In the genomic region with DNA sequence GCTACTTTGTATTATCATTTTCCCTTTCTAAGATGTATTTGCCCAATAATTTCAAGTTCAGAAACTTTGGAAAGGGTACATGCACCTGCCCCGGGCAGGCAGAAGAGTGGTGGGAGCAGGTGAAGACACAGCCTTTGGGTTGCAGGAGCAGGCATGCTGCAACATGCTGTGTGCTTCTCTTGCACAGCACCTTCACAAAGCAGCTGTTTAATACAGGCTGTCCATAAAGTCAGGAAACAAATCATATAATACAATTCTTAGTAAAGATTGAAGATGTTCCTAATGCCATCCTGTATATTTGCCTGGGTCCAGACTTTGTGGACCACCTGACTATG, we compare ENCODE assay signal across 19 cellular contexts.
DNase-seq lines count a peak whose midpoint lies in the region; ATAC-seq, FAIRE-seq and TF ChIP-seq lines count a peak whose summit lies in the region.
"Had no signal": no experiment of that assay in that cellular context is flagged by ENCODE, and none has a peak within 500 bp of the region (broad histone marks: within the 10 kb centered on the region; RNA-seq: fewer than 3 reads in every experiment).

No MANE protein-coding gene starts in this region.

- FAIRE-seq in pancreas (lab: Jason Lieb, UNC), result no peak
- FAIRE-seq: HepG2, kidney had no signal

- no peaks in the 10 kb centered on the region for H3K9me3 ChIP-seq in CD4-positive, alpha-beta memory T cell (ENCODE audit: control insufficient read depth in 1 of 2, low read length in 2 of 2)
- H3K9me3 ChIP-seq in HEK293 (ENCODE audit: control insufficient read depth, insufficient read depth, low read depth, low read length), result no peaks in the 10 kb centered on the region
- no peaks in the 10 kb centered on the region for H3K9me3 ChIP-seq in RWPE2 (ENCODE audit: severe bottlenecking)
- H3K9me3 ChIP-seq in pancreas, result no peaks in the 10 kb centered on the region
- H3K9me3 ChIP-seq: BE2C, heart left ventricle, Peyer's patch, tibial artery had no signal

- no peaks in the 10 kb centered on the region for H3K9me3 Mint-ChIP-seq in CD4-positive, alpha-beta memory T cell
- H3K9me3 Mint-ChIP-seq: activated T-cell treated with anti-CD3 and anti-CD28 coated beads, Interleukin-2, amount 50 U/mL, for 24 hours had no signal

- CTCF ChIA-PET in CD4-positive, alpha-beta memory T cell (lab: Charles Lee; ENCODE audit: partially characterized antibody), result no interaction called here
- CTCF ChIA-PET in HEK293 (lab: Yijun Ruan, JAX), result no interaction called here

- no peak overlapping the region for H3K4me3 ChIP-seq in CD4-positive, alpha-beta memory T cell (ENCODE audit: low read length in 2 of 2)
- H3K4me3 ChIP-seq in HEK293 (ENCODE audit: low read depth, low read length) (no peak overlapping the region), RWPE2 (ENCODE audit: severe bottlenecking) (no peak overlapping the region), pancreas (no peak overlapping the region)
- H3K4me3 ChIP-seq: heart left ventricle, Peyer's patch, tibial artery had no signal

- peak overlapping the region; percentile 23 to 83 (median 56) for H3K4me3 Mint-ChIP-seq in CD4-positive, alpha-beta memory T cell
- H3K4me3 Mint-ChIP-seq: nephron progenitor cell had no signal

- POLR2A ChIA-PET in CD4-positive, alpha-beta memory T cell (lab: Charles Lee; ENCODE audit: partially characterized antibody), result interaction anchor here (1.0 kb wide), 1 partner anchor 73 kb away, joined by 5 read pairs; no protein-coding TSS in a partner anchor
- POLR2A ChIA-PET in HEK293 (lab: Yijun Ruan, JAX), result no interaction called here

- H3K4me1 Mint-ChIP-seq in CD4-positive, alpha-beta memory T cell, result peaks cover 15 to 23% (median 21%) of the 10 kb centered on the region in 4 donors

- no peak for TF ChIP-seq CTCF in HEK293 (tag by site-specific recombination; IDR thresholded peaks at IDR 0.05)
- TF ChIP-seq CTCF in RWPE2 (IDR thresholded peaks at IDR 0.05; ENCODE audit: poor library complexity, severe bottlenecking), result no peak
- TF ChIP-seq CTCF in foreskin keratinocyte (conservative IDR thresholded peaks at IDR 0.05), result no peak
- TF ChIP-seq CTCF in pancreas (IDR thresholded peaks at IDR 0.05), result no peak

- ATAC-seq in RWPE2 (ENCODE audit: low read depth) (peak; percentile 61; the same call in 2 of the 3 replicates), foreskin keratinocyte (peak; percentile 78), HG03442 (IDR thresholded peaks at IDR 0.05; ENCODE audit: unreplicated experiment) (no peak), pancreas (no peak), GM21381 (IDR thresholded peaks at IDR 0.05; ENCODE audit: unreplicated experiment) (no peak)
- ATAC-seq: heart left ventricle, HepG2, SK-N-SH treated with all-trans-retinoic acid at 6 μM for 48 hours had no signal

- no peak overlapping the region for H3K27ac ChIP-seq in CD4-positive, alpha-beta memory T cell (ENCODE audit: low read depth, low read length)
- H3K27ac ChIP-seq in HEK293 (ENCODE audit: extremely low read depth, low read depth, low read length) (no peak overlapping the region), RWPE2 (ENCODE audit: poor library complexity, severe bottlenecking) (no peak overlapping the region), foreskin keratinocyte (no peak overlapping the region), pancreas (no peak overlapping the region)
- H3K27ac ChIP-seq: Peyer's patch, tibial artery had no signal

- WGBS in pancreas, 2 donors, result 89 to 90% methylated on average over 1 of the region's 1 CpG

- peak overlapping the region in 4 of 7 donors; percentile 20 to 83 (median 71) for H3K27ac Mint-ChIP-seq in CD4-positive, alpha-beta memory T cell
- H3K27ac Mint-ChIP-seq: nephron progenitor cell had no signal

- no peaks in the 10 kb centered on the region for H3K36me3 Mint-ChIP-seq in CD4-positive, alpha-beta memory T cell

- intact Hi-C loops in CD4-positive, alpha-beta memory T cell (cut with micrococcal nuclease), result no loop called here
- intact Hi-C loops in pancreas (cut with DNase I), result no loop called here

- no peaks in the 10 kb centered on the region for H3K27me3 ChIP-seq in CD4-positive, alpha-beta memory T cell (ENCODE audit: insufficient read depth, low read length)
- H3K27me3 ChIP-seq in RWPE2 (ENCODE audit: insufficient read depth, poor library complexity, severe bottlenecking) (no peaks in the 10 kb centered on the region), foreskin keratinocyte (no peaks in the 10 kb centered on the region), pancreas (no peaks in the 10 kb centered on the region)
- H3K27me3 ChIP-seq: Peyer's patch had no signal

- no peak for DNase-seq in CD4-positive, alpha-beta memory T cell
- DNase-seq in RWPE2 (ENCODE audit: low spot score) (no peak), foreskin keratinocyte (peak in 1 of 2 donors; percentile 64), pancreas (no peak)
- DNase-seq: BE2C, DMS79, heart left ventricle, kidney, NCI-H187 treated with DMSO at 0.1 percent for 48 hours, NCI-H774, nephron progenitor cell, Peyer's patch, tibial artery had no signal

- peaks cover 18% of the 10 kb centered on the region for H3K4me1 ChIP-seq in CD4-positive, alpha-beta memory T cell (ENCODE audit: insufficient read depth, low read length)
- H3K4me1 ChIP-seq in HEK293 (ENCODE audit: control insufficient read depth, insufficient read depth, low read length) (no peaks in the 10 kb centered on the region), RWPE2 (ENCODE audit: insufficient read depth, poor library complexity, severe bottlenecking) (peaks cover 5% of the 10 kb centered on the region), foreskin keratinocyte (peaks cover 7% of the 10 kb centered on the region), pancreas (no peaks in the 10 kb centered on the region)
- H3K4me1 ChIP-seq: BE2C, Peyer's patch, tibial artery had no signal

- no peaks in the 10 kb centered on the region for H3K36me3 ChIP-seq in CD4-positive, alpha-beta memory T cell (ENCODE audit: insufficient read depth, low read length)
- H3K36me3 ChIP-seq in HEK293 (ENCODE audit: control insufficient read depth in 2 of 2, insufficient read depth in 1 of 2, low read length in 2 of 2) (no peaks in the 10 kb centered on the region), RWPE2 (ENCODE audit: low read depth) (no peaks in the 10 kb centered on the region), pancreas (no peaks in the 10 kb centered on the region)
- H3K36me3 ChIP-seq: BE2C, heart left ventricle, Peyer's patch, tibial artery had no signal

- H3K27me3 Mint-ChIP-seq in CD4-positive, alpha-beta memory T cell, result no peaks in the 10 kb centered on the region

TF ChIP-seq in HEK293, 187 proteins besides CTCF, POLR2A, EP300 and RAD21 (continues in another document):
- TF ChIP-seq ZNF664 (tag by site-specific recombination; IDR thresholded peaks at IDR 0.05), result 0 out of 2 replicates have a peak, but pooled peaks have one; percentile 6
- no peak for TF ChIP-seq RBAK (tag by site-specific recombination; IDR thresholded peaks at IDR 0.05)
- no peak for TF ChIP-seq ZNF16 (tag by site-specific recombination; IDR thresholded peaks at IDR 0.05; ENCODE audit: low read depth)
- peak; percentile 81; the same call in 1 of the 2 replicates for TF ChIP-seq MZF1 (tag by site-specific recombination; IDR thresholded peaks at IDR 0.05; ENCODE audit: borderline replicate concordance)
- TF ChIP-seq, protein P1, sequence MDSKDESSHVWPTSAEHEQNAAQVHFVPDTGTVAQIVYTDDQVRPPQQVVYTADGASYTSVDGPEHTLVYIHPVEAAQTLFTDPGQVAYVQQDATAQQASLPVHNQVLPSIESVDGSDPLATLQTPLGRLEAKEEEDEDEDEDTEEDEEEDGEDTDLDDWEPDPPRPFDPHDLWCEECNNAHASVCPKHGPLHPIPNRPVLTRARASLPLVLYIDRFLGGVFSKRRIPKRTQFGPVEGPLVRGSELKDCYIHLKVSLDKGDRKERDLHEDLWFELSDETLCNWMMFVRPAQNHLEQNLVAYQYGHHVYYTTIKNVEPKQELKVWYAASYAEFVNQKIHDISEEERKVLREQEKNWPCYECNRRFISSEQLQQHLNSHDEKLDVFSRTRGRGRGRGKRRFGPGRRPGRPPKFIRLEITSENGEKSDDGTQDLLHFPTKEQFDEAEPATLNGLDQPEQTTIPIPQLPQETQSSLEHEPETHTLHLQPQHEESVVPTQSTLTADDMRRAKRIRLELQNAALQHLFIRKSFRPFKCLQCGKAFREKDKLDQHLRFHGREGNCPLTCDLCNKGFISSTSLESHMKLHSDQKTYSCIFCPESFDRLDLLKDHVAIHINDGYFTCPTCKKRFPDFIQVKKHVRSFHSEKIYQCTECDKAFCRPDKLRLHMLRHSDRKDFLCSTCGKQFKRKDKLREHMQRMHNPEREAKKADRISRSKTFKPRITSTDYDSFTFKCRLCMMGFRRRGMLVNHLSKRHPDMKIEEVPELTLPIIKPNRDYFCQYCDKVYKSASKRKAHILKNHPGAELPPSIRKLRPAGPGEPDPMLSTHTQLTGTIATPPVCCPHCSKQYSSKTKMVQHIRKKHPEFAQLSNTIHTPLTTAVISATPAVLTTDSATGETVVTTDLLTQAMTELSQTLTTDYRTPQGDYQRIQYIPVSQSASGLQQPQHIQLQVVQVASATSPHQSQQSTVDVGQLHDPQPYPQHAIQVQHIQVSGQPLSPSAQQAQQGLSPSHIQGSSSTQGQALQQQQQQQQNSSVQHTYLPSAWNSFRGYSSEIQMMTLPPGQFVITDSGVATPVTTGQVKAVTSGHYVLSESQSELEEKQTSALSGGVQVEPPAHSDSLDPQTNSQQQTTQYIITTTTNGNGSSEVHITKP (tag by site-specific recombination; IDR thresholded peaks at IDR 0.05), result no peak
- TF ChIP-seq, protein P2, sequence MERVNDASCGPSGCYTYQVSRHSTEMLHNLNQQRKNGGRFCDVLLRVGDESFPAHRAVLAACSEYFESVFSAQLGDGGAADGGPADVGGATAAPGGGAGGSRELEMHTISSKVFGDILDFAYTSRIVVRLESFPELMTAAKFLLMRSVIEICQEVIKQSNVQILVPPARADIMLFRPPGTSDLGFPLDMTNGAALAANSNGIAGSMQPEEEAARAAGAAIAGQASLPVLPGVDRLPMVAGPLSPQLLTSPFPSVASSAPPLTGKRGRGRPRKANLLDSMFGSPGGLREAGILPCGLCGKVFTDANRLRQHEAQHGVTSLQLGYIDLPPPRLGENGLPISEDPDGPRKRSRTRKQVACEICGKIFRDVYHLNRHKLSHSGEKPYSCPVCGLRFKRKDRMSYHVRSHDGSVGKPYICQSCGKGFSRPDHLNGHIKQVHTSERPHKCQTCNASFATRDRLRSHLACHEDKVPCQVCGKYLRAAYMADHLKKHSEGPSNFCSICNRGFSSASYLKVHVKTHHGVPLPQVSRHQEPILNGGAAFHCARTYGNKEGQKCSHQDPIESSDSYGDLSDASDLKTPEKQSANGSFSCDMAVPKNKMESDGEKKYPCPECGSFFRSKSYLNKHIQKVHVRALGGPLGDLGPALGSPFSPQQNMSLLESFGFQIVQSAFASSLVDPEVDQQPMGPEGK (tag by site-specific recombination; IDR thresholded peaks at IDR 0.05), result no peak

Comparison
In these comparisons a context has a peak if more than half of its experiments do, and no peak if none do; other contexts are left out.
1. ATAC-seq: peak in RWPE2 (single experiment) and foreskin keratinocyte (single experiment); none in HG03442 (single experiment), pancreas (0 of 4) and GM21381 (single experiment).